In the genomic region with DNA sequence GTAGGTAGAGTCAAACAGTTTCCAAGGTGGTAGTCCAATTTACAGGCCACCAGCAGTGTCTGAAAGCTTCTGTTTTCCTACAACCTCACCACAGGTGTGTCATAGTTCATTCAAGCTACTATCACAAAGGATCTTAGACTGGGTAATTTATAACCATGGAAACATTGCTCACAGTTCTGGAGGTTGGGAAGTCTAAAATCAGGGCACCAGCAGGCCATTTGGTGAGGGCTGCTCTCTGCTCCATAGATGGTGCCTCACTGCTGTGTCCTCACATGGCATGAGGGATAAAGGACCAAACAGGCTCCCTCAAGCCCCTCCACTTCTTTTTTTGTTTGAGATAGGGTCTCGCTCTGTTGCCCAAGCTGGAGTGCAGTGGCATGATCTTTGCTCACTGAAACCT, we compare ENCODE assay signal across 27 cellular contexts.
"Had no signal": no experiment of that assay in that cellular context is flagged by ENCODE, and none has a peak within 500 bp of the region (broad histone marks: within the 10 kb centered on the region; RNA-seq: fewer than 3 reads in every experiment).

No MANE protein-coding gene starts in this region.

- H3K36me3 ChIP-seq: adrenal gland, cardiac muscle cell, colonic mucosa had no signal

- H3K9me3 ChIP-seq: adrenal gland, body of pancreas, colonic mucosa had no signal

- H3K27ac ChIP-seq: adrenal gland, body of pancreas, cardiac muscle cell, colonic mucosa, epithelial cell of prostate had no signal

- H3K36me3 Mint-ChIP-seq: activated naive CD4-positive, alpha-beta T cell treated with anti-CD3 and anti-CD28 coated beads, Interleukin-2, amount 10 ng/mL, durations not matched to agents 7 days and 5 days; activated naive CD4-positive, alpha-beta T cell treated with anti-CD3 and anti-CD28 coated beads, Interleukin-2, amount 50 U/mL, for 72 hours had no signal

- DNase-seq: activated CD4-positive, alpha-beta memory T cell treated with anti-CD3 and anti-CD28 coated beads, Interleukin-2, amount 10 ng/mL, durations not matched to agents 7 days and 5 days; activated CD4-positive, alpha-beta T cell treated with anti-CD3 and anti-CD28 coated beads for 36 hours; activated CD4-positive, alpha-beta T cell treated with anti-CD3 and anti-CD28 coated beads, Interleukin-2, amount 10 ng/mL, durations not matched to agents 24 days and 14 days; activated CD4-positive, alpha-beta T cell treated with anti-CD3 and anti-CD28 coated beads, Interleukin-2, amount 50 U/mL, for 4 hours; activated CD4-positive, CD25-positive, alpha-beta regulatory T cell; activated CD4-positive, CD25-positive, alpha-beta regulatory T cell treated with anti-CD3 and anti-CD28 coated beads, Interleukin-2, amount 50 U/mL, for 72 hours; activated CD8-positive, alpha-beta memory T cell treated with anti-CD3 and anti-CD28 coated beads, Interleukin-2, amount 50 U/mL, for 48 hours; activated gamma-delta T cell; activated naive CD4-positive, alpha-beta T cell; activated naive CD4-positive, alpha-beta T cell treated with anti-CD3 and anti-CD28 coated beads, Interleukin-2, amount 10 ng/mL, durations not matched to agents 7 days and 5 days; activated T-cell treated with anti-CD3 and anti-CD28 coated beads for 4 hours; activated T-cell treated with anti-CD3 and anti-CD28 coated beads, Interleukin-2, amount 50 U/mL, for 24 hours; activated T-cell treated with anti-CD3 and anti-CD28 coated beads, Interleukin-2, amount 50 U/mL, for 72 hours; adrenal gland; amygdala; aorta; body of pancreas; central memory CD4-positive, alpha-beta T cell; cerebellar nuclear complex; colonic mucosa; effector CD8-positive, alpha-beta T cell; foreskin fibroblast; head of caudate nucleus; T-helper 2 cell had no signal

- ATAC-seq: activated CD4-positive, alpha-beta T cell treated with anti-CD3 and anti-CD28 coated beads for 36 hours; activated naive CD4-positive, alpha-beta T cell treated with anti-CD3 and anti-CD28 coated beads, Interleukin-2, amount 50 U/mL, for 72 hours; activated T-cell treated with anti-CD3 and anti-CD28 coated beads, Interleukin-2, amount 50 U/mL, for 72 hours; body of pancreas had no signal

- H3K9me3 Mint-ChIP-seq: activated CD4-positive, alpha-beta memory T cell treated with anti-CD3 and anti-CD28 coated beads, Interleukin-2, amount 10 ng/mL, durations not matched to agents 7 days and 5 days; activated CD4-positive, alpha-beta T cell treated with anti-CD3 and anti-CD28 coated beads, Interleukin-2, amount 10 ng/mL, durations not matched to agents 24 days and 14 days; activated naive CD4-positive, alpha-beta T cell treated with anti-CD3 and anti-CD28 coated beads, Interleukin-2, amount 10 ng/mL, durations not matched to agents 7 days and 5 days; activated naive CD4-positive, alpha-beta T cell treated with anti-CD3 and anti-CD28 coated beads, Interleukin-2, amount 50 U/mL, for 72 hours; activated T-cell treated with anti-CD3 and anti-CD28 coated beads, Interleukin-2, amount 50 U/mL, for 24 hours; activated T-cell treated with anti-CD3 and anti-CD28 coated beads, Interleukin-2, amount 50 U/mL, for 72 hours had no signal

- H3K27me3 ChIP-seq: adrenal gland, body of pancreas, cardiac muscle cell, colonic mucosa had no signal

- H3K4me3 ChIP-seq: adrenal gland, body of pancreas, cardiac muscle cell, colonic mucosa had no signal

- H3K4me1 Mint-ChIP-seq: activated CD4-positive, alpha-beta T cell treated with anti-CD3 and anti-CD28 coated beads for 36 hours; activated naive CD4-positive, alpha-beta T cell treated with anti-CD3 and anti-CD28 coated beads, Interleukin-2, amount 10 ng/mL, durations not matched to agents 7 days and 5 days had no signal

- H3K27ac Mint-ChIP-seq: activated CD4-positive, alpha-beta memory T cell treated with anti-CD3 and anti-CD28 coated beads, Interleukin-2, amount 10 ng/mL, durations not matched to agents 7 days and 5 days; activated CD4-positive, alpha-beta T cell treated with anti-CD3 and anti-CD28 coated beads for 36 hours; activated CD4-positive, alpha-beta T cell treated with anti-CD3 and anti-CD28 coated beads, Interleukin-2, amount 10 ng/mL, durations not matched to agents 24 days and 14 days; activated naive CD4-positive, alpha-beta T cell treated with anti-CD3 and anti-CD28 coated beads, Interleukin-2, amount 10 ng/mL, durations not matched to agents 7 days and 5 days; activated naive CD4-positive, alpha-beta T cell treated with anti-CD3 and anti-CD28 coated beads, Interleukin-2, amount 50 U/mL, for 72 hours; activated T-cell treated with anti-CD3 and anti-CD28 coated beads, Interleukin-2, amount 50 U/mL, for 24 hours; activated T-cell treated with anti-CD3 and anti-CD28 coated beads, Interleukin-2, amount 50 U/mL, for 72 hours had no signal

- H3K4me3 Mint-ChIP-seq: activated CD4-positive, alpha-beta memory T cell treated with anti-CD3 and anti-CD28 coated beads, Interleukin-2, amount 10 ng/mL, durations not matched to agents 7 days and 5 days; activated CD4-positive, alpha-beta T cell treated with anti-CD3 and anti-CD28 coated beads for 36 hours; activated CD4-positive, alpha-beta T cell treated with anti-CD3 and anti-CD28 coated beads, Interleukin-2, amount 10 ng/mL, durations not matched to agents 24 days and 14 days; activated naive CD4-positive, alpha-beta T cell treated with anti-CD3 and anti-CD28 coated beads, Interleukin-2, amount 10 ng/mL, durations not matched to agents 7 days and 5 days; activated T-cell treated with anti-CD3 and anti-CD28 coated beads, Interleukin-2, amount 50 U/mL, for 24 hours; activated T-cell treated with anti-CD3 and anti-CD28 coated beads, Interleukin-2, amount 50 U/mL, for 72 hours had no signal

- H3K4me1 ChIP-seq: adrenal gland, body of pancreas, colonic mucosa had no signal
